8 cellular contexts compared by ENCODE assay signal in the genomic region with DNA sequence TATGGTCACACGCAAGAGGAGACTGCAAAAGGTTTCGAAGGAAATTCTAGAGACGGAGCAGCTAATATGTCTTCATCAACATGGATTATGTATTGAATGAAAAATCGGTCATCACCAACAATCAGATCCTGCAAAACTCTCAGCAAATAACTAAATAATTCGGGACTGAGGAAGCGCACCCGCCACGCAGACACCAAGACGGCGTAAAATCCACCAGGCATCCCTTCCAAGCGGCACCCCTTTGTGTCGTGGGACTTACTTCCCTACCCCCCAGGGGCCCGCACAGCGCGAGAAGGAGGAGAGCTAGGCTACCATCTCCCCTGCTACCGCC. TPM values are rescaled to one million over a fixed set of nuclear protein-coding genes. Genes with fewer than 3 reads are reported as not detected.
DNase-seq lines count a peak whose midpoint lies in the region; ATAC-seq and TF ChIP-seq lines count a peak whose summit lies in the region.

No MANE protein-coding gene starts in this region.

- no peaks in the 10 kb centered on the region for H3K27me3 Mint-ChIP-seq in activated CD4-positive, alpha-beta T cell treated with anti-CD3 and anti-CD28 coated beads for 36 hours
- peaks cover 5% of the 10 kb centered on the region for H3K27me3 Mint-ChIP-seq in glutamatergic neuron (ENCODE audit: unreplicated experiment)

- POLR2A ChIA-PET in activated CD4-positive, alpha-beta T cell treated with anti-CD3 and anti-CD28 coated beads for 36 hours (lab: Charles Lee), result interaction anchor here (0.5 to 2.1 kb wide), 7 partner anchors 11 to 705 kb away, joined by 3 to 8 read pairs (median 5); a partner anchor contains a TSS

- H3K4me3 Mint-ChIP-seq in activated CD4-positive, alpha-beta T cell treated with anti-CD3 and anti-CD28 coated beads for 36 hours, result peak overlapping the region; percentile 82
- H3K4me3 Mint-ChIP-seq in glutamatergic neuron (ENCODE audit: unreplicated experiment), result peak overlapping the region; percentile 88

- 1% methylated on average over 16 of the region's 16 CpGs for WGBS in prostate gland

- H3K4me3 ChIP-seq in prostate gland, result peak overlapping the region; percentile 81 to 93

- H3K36me3 Mint-ChIP-seq in activated CD4-positive, alpha-beta T cell treated with anti-CD3 and anti-CD28 coated beads for 36 hours (ENCODE audit: low read depth), result peaks cover 18% of the 10 kb centered on the region
- no peaks in the 10 kb centered on the region for H3K36me3 Mint-ChIP-seq in glutamatergic neuron (ENCODE audit: unreplicated experiment)

- no peaks in the 10 kb centered on the region for H3K9me3 Mint-ChIP-seq in activated CD4-positive, alpha-beta T cell treated with anti-CD3 and anti-CD28 coated beads for 36 hours (ENCODE audit: low read depth)
- peaks cover 7% of the 10 kb centered on the region for H3K9me3 Mint-ChIP-seq in glutamatergic neuron (ENCODE audit: unreplicated experiment)

- no peak for TF ChIP-seq POLR2A in prostate gland (IDR thresholded peaks at IDR 0.05)

- no peaks in the 10 kb centered on the region for H3K36me3 ChIP-seq in prostate gland

- peak overlapping the region; percentile 63 for H3K27ac Mint-ChIP-seq in activated CD4-positive, alpha-beta T cell treated with anti-CD3 and anti-CD28 coated beads for 36 hours
- H3K27ac Mint-ChIP-seq in glutamatergic neuron (ENCODE audit: unreplicated experiment), result peak overlapping the region; percentile 85

- no peak for DNase-seq in activated CD4-positive, alpha-beta T cell treated with anti-CD3 and anti-CD28 coated beads for 36 hours
- DNase-seq in activated CD4-positive, alpha-beta T cell treated with anti-CD3 and anti-CD28 coated beads, Interleukin-2, amount 50 U/mL, for 1 hour, result no peak
- DNase-seq in glutamatergic neuron, result no peak
- DNase-seq in prostate gland (ENCODE audit: low spot score), result no peak
- no peak for DNase-seq in KG1 (lab: John Stamatoyannopoulos, UW)
- no peak for DNase-seq in cortex of kidney (lab: John Stamatoyannopoulos, UW)

- H3K27me3 ChIP-seq in prostate gland (replicated peaks; ENCODE audit: insufficient read depth), result no peaks in the 10 kb centered on the region

- peak; percentile 57 for ATAC-seq in activated CD4-positive, alpha-beta T cell treated with anti-CD3 and anti-CD28 coated beads for 36 hours
- ATAC-seq in HG03025 (IDR thresholded peaks at IDR 0.05; ENCODE audit: low FRiP score, unreplicated experiment), result peak; percentile 32
- ATAC-seq in activated CD4-positive, CD25-positive, alpha-beta regulatory T cell treated with anti-CD3 and anti-CD28 coated beads, Interleukin-2, amount 50 U/mL, for 24 hours, result peak; percentile 58

- peaks cover 56% of the 10 kb centered on the region for H3K4me1 Mint-ChIP-seq in activated CD4-positive, alpha-beta T cell treated with anti-CD3 and anti-CD28 coated beads for 36 hours
- H3K4me1 Mint-ChIP-seq in glutamatergic neuron (ENCODE audit: low read depth, unreplicated experiment), result peaks cover 18% of the 10 kb centered on the region

- H3K4me1 ChIP-seq in prostate gland (replicated peaks), result no peaks in the 10 kb centered on the region

- TF ChIP-seq CTCF in glutamatergic neuron (IDR thresholded peaks at IDR 0.05; ENCODE audit: partially characterized antibody, unreplicated experiment) (peak; percentile 70), prostate gland (IDR thresholded peaks at IDR 0.05) (no peak)

- H3K27ac ChIP-seq in prostate gland, result peak overlapping the region; percentile 85 to 91

- intact Hi-C loops in activated CD4-positive, alpha-beta T cell treated with anti-CD3 and anti-CD28 coated beads for 36 hours (cut with DNase I, micrococcal nuclease), result loop anchor here (5.0 kb wide), 2 partner anchors 36 to 251 kb away; no protein-coding TSS in a partner anchor
- intact Hi-C loops in prostate gland (cut with DNase I), result loop anchor here (5.0 kb wide), 1 partner anchor 66 kb away; no protein-coding TSS in a partner anchor

- CTCF ChIA-PET in activated CD4-positive, alpha-beta T cell treated with anti-CD3 and anti-CD28 coated beads for 36 hours (lab: Charles Lee), result interaction anchor here (0.7 to 5.1 kb wide), 19 partner anchors 9 to 394 kb away, joined by 3 to 29 read pairs (median 4); a partner anchor contains a TSS

- no peaks in the 10 kb centered on the region for H3K9me3 ChIP-seq in prostate gland

RNA-seq across cellular contexts. Expression of a gene that starts 0.7 kb away (rescaled TPM):
- 1 to 10 TPM; 6.4 to 6.9 TPM for total RNA-seq in activated CD4-positive, alpha-beta T cell treated with anti-CD3 and anti-CD28 coated beads for 36 hours
- total RNA-seq in glutamatergic neuron (ENCODE audit: unreplicated experiment) (20.3 TPM), prostate gland (1 to 10 TPM; 8.0 to 8.5 TPM)

RNA-seq across cellular contexts. Expression of a gene that starts 1.0 kb away (rescaled TPM):
- 10 to 100 TPM; 18.2 to 20.7 TPM for total RNA-seq in activated CD4-positive, alpha-beta T cell treated with anti-CD3 and anti-CD28 coated beads for 36 hours
- total RNA-seq in glutamatergic neuron (ENCODE audit: unreplicated experiment) (5.4 TPM), prostate gland (10 to 100 TPM; 16.4 to 26.6 TPM)

RNA-seq across cellular contexts. Expression of a gene that starts 30.3 kb away (rescaled TPM):
- total RNA-seq in activated CD4-positive, alpha-beta T cell treated with anti-CD3 and anti-CD28 coated beads for 36 hours, result 10 to 100 TPM; 14.9 to 16.4 TPM
- total RNA-seq in glutamatergic neuron (ENCODE audit: unreplicated experiment) (29.6 TPM), prostate gland (100 to 1,000 TPM; 136 to 168 TPM)
